In the genomic region with DNA sequence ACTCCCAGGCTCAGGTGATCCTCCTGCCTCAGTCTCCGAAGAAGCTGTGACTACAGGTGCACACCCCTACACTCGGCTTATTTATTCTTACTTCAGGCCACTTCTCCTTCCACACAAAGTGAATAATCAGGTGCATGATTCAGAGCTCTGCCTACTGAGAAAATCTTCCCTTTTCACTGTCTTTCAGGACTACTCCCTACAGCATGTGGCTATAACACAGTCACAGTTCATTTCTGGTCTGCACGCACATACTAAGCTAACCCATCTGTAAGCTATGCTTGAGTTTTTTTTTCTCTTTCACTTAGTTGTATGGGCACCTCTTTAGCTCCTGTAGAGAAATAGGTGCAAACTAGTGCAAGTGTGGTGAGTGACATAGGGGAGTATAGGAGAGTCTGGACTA, we compare ENCODE assay signal across 21 cellular contexts. TPM values are rescaled to one million over a fixed set of nuclear protein-coding genes. Genes with fewer than 3 reads are reported as not detected.
"Had no signal": no experiment of that assay in that cellular context is flagged by ENCODE, and none has a peak within 500 bp of the region (broad histone marks: within the 10 kb centered on the region; RNA-seq: fewer than 3 reads in every experiment).

No MANE protein-coding gene starts in this region.

- H3K27me3 ChIP-seq: sigmoid colon, thyroid gland had no signal

- ATAC-seq: left lobe of liver; stimulated activated memory B cell treated with anti-CD40 and anti-IgM and Interleukin-4, amounts not matched to agents 10 μg/mL and 1 μg/mL and 100 μg/mL, for 72 hours had no signal

- H3K36me3 ChIP-seq: sigmoid colon, thyroid gland had no signal

- H3K27ac ChIP-seq: sigmoid colon, thyroid gland had no signal

- H3K4me1 ChIP-seq: sigmoid colon, thyroid gland had no signal

- H3K27me3 Mint-ChIP-seq: activated CD4-positive, alpha-beta T cell treated with anti-CD3 and anti-CD28 coated beads, Interleukin-2, amount 10 ng/mL, durations not matched to agents 24 days and 14 days had no signal

- H3K9me3 Mint-ChIP-seq: nephron progenitor cell; stimulated activated memory B cell treated with anti-CD40 and anti-IgM and Interleukin-4, amounts not matched to agents 10 μg/mL and 1 μg/mL and 100 μg/mL, for 72 hours had no signal

- H3K27ac Mint-ChIP-seq: activated CD4-positive, alpha-beta T cell treated with anti-CD3 and anti-CD28 coated beads, Interleukin-2, amount 10 ng/mL, durations not matched to agents 24 days and 14 days; nephron progenitor cell; stimulated activated memory B cell treated with anti-CD40 and anti-IgM and Interleukin-4, amounts not matched to agents 10 μg/mL and 1 μg/mL and 100 μg/mL, for 72 hours had no signal

- DNase-seq: activated CD4-positive, alpha-beta T cell treated with anti-CD3 and anti-CD28 coated beads, Interleukin-2, amount 10 ng/mL, durations not matched to agents 24 days and 14 days; activated effector memory CD4-positive, alpha-beta T cell treated with anti-CD3 and anti-CD28 coated beads, Interleukin-2, amount 50 U/mL, for 16 hours; cerebellar nuclear complex; cortex of kidney; erythroblast; nephron progenitor cell; nucleus accumbens; posterior cingulate gyrus; sigmoid colon; stimulated activated CD4-positive, alpha-beta T cell treated with anti-CD3 and anti-CD28 coated beads, Interleukin-4, amount 100 ng/mL, for 24 hours; SW 1271; thyroid gland had no signal

- H3K4me3 Mint-ChIP-seq: activated CD4-positive, alpha-beta T cell treated with anti-CD3 and anti-CD28 coated beads, Interleukin-2, amount 10 ng/mL, durations not matched to agents 24 days and 14 days; nephron progenitor cell; stimulated activated memory B cell treated with anti-CD40 and anti-IgM and Interleukin-4, amounts not matched to agents 10 μg/mL and 1 μg/mL and 100 μg/mL, for 72 hours had no signal

- H3K9me3 ChIP-seq: sigmoid colon, thyroid gland had no signal

- H3K4me3 ChIP-seq: lung, sigmoid colon, thyroid gland had no signal

- H3K36me3 Mint-ChIP-seq: stimulated activated memory B cell treated with anti-CD40 and anti-IgM and Interleukin-4, amounts not matched to agents 10 μg/mL and 1 μg/mL and 100 μg/mL, for 72 hours had no signal

RNA-seq across cellular contexts. Expression of a gene that starts 41.1 kb away (rescaled TPM):
- total RNA-seq: activated CD4-positive, alpha-beta T cell treated with anti-CD3 and anti-CD28 coated beads, Interleukin-2, amount 10 ng/mL, durations not matched to agents 24 days and 14 days; bronchial epithelial cell; frontal cortex; left lobe of liver; lung; renal cortical epithelial cell; sigmoid colon; subcutaneous adipose tissue; T-helper 2 cell treated with Interferon-gamma antibody and Interleukin-4, amounts not matched to agents 100 ng/mL and 5 ng/mL, for 36 hours; thyroid gland; ureter had no signal
